8 cellular contexts compared by ENCODE assay signal in genomic region chr17:44919885-44920564, GRCh38. TPM values are rescaled to one million over a fixed set of nuclear protein-coding genes. Genes with fewer than 3 reads are reported as not detected.
DNase-seq lines count a peak whose midpoint lies in the region; ATAC-seq, FAIRE-seq and TF ChIP-seq lines count a peak whose summit lies in the region.

No MANE protein-coding gene starts in this region.

- no peak for TF ChIP-seq POLR2A in A549 (IDR thresholded peaks at IDR 0.05; ENCODE audit: low read length)

- TF ChIP-seq CTCF in A549 (IDR thresholded peaks at IDR 0.05) = peak; percentile 98
- TF ChIP-seq CTCF in GM13976 (IDR thresholded peaks at IDR 0.05; ENCODE audit: borderline replicate concordance, control extremely low read depth, extremely low read depth, insufficient read depth, missing control alignments) = peak; percentile 94

- POLR2A ChIA-PET in A549 (lab: Yijun Ruan, JAX) = interaction anchor here (1.0 to 2.2 kb wide), 3 partner anchors 99 to 103 kb away, joined by 3 to 12 read pairs (median 3); no protein-coding TSS in a partner anchor

- H3K4me3 Mint-ChIP-seq in activated CD8-positive, alpha-beta memory T cell treated with anti-CD3 and anti-CD28 coated beads, Interleukin-2, amount 10 ng/mL, durations not matched to agents 7 days and 5 days = no peak overlapping the region

- no peak for TF ChIP-seq EP300 in A549 (IDR thresholded peaks at IDR 0.05)

- DNase-seq in A549 (ENCODE audit: low read depth in 1 of 2, low spot score in 1 of 2) (peak; percentile 89 to 97), GM13976 (ENCODE audit: low spot score) (peak; percentile 92), NOMO-1 treated with dmso at 0.1 percent for 144 hours (lab: John Stamatoyannopoulos, UW; ENCODE audit: unreplicated experiment) (peak; percentile 25), epidermal melanocyte (ENCODE audit: insufficient read length, low spot score) (peak; percentile 95), middle frontal gyrus (ENCODE audit: extremely low spot score, low spot score) (peak; percentile 68)
- DNase-seq in activated CD8-positive, alpha-beta memory T cell treated with anti-CD3 and anti-CD28 coated beads, Interleukin-2, amount 10 ng/mL, durations not matched to agents 7 days and 5 days = peak; percentile 80
- peak; percentile 12 to 39 for DNase-seq in stimulated activated CD8-positive, alpha-beta memory T cell treated with anti-CD3 and anti-CD28 coated beads, Interleukin-7, amount 100 ng/mL, for 4 hours (ENCODE audit: low read depth in 2 of 2)

- H3K27me3 Mint-ChIP-seq in activated CD8-positive, alpha-beta memory T cell treated with anti-CD3 and anti-CD28 coated beads, Interleukin-2, amount 10 ng/mL, durations not matched to agents 7 days and 5 days = peaks cover 26% of the 10 kb centered on the region

- TF ChIP-seq RAD21 in A549 (conservative IDR thresholded peaks at IDR 0.05 in 1 of 2, IDR thresholded peaks at IDR 0.05 in 1 of 2) = peak; percentile 99

- no peaks in the 10 kb centered on the region for H3K9me3 Mint-ChIP-seq in activated CD8-positive, alpha-beta memory T cell treated with anti-CD3 and anti-CD28 coated beads, Interleukin-2, amount 10 ng/mL, durations not matched to agents 7 days and 5 days (ENCODE audit: low read depth)

- no peaks in the 10 kb centered on the region for H3K9me3 ChIP-seq in A549

- H3K27ac Mint-ChIP-seq in activated CD8-positive, alpha-beta memory T cell treated with anti-CD3 and anti-CD28 coated beads, Interleukin-2, amount 10 ng/mL, durations not matched to agents 7 days and 5 days = no peak overlapping the region

- peaks cover 3% of the 10 kb centered on the region for H3K36me3 Mint-ChIP-seq in activated CD8-positive, alpha-beta memory T cell treated with anti-CD3 and anti-CD28 coated beads, Interleukin-2, amount 10 ng/mL, durations not matched to agents 7 days and 5 days

- H3K4me1 Mint-ChIP-seq in activated CD8-positive, alpha-beta memory T cell treated with anti-CD3 and anti-CD28 coated beads, Interleukin-2, amount 10 ng/mL, durations not matched to agents 7 days and 5 days = peaks cover 4% of the 10 kb centered on the region

- H3K4me2 ChIP-seq in A549 = 0 out of 3 replicates have a peak overlapping the region, but pooled peaks have one; percentile 3

- in situ Hi-C loops in GM13976 (cut with MboI; ENCODE audit: low sequenced_read_pairs, unreplicated experiment) = loop anchor here (10.0 kb wide), 2 partner anchors 105 to 185 kb away; no protein-coding TSS in a partner anchor

- ATAC-seq in A549 = peak; percentile 85 to 90
- ATAC-seq in HG03439 (IDR thresholded peaks at IDR 0.05; ENCODE audit: unreplicated experiment) = peak; percentile 74
- ATAC-seq in activated CD8-positive, alpha-beta memory T cell treated with anti-CD3 and anti-CD28 coated beads, Interleukin-2, amount 10 ng/mL, durations not matched to agents 7 days and 5 days = peak; percentile 85

- H3K27ac ChIP-seq in A549 = peak overlapping the region; percentile 14 to 80; a peak in 4 of 6 replicates

- CTCF ChIA-PET in A549 (lab: Yijun Ruan, JAX) = interaction anchor here (0.6 to 38.3 kb wide), 40 partner anchors 8 to 287 kb away, joined by 3 to 1853 read pairs (median 6); partner anchors contain the start of genes ACBD4, C1QL1, DCAKD and EFTUD2
- CTCF ChIA-PET in activated CD8-positive, alpha-beta memory T cell treated with anti-CD3 and anti-CD28 coated beads, Interleukin-2, amount 10 ng/mL, durations not matched to agents 7 days and 5 days (lab: Charles Lee) = interaction anchor here (0.7 to 4.4 kb wide), 16 partner anchors 10 to 215 kb away, joined by 3 to 73 read pairs (median 4); partner anchors contain the start of genes ACBD4 and EFTUD2

- peaks cover 23% of the 10 kb centered on the region for H3K4me1 ChIP-seq in A549

- H3K4me3 ChIP-seq in A549 = no peak overlapping the region

- 13% methylated on average over 9 of the region's 9 CpGs for WGBS in A549 (ENCODE audit: missing lambda C conversion rate)

- peak; percentile 99 for FAIRE-seq in A549 (lab: Jason Lieb, UNC)

TF ChIP-seq in A549, 52 proteins besides CTCF, POLR2A, EP300 and RAD21:
- peak; percentile 99 for TF ChIP-seq SMC3 (IDR thresholded peaks at IDR 0.05)
- TF ChIP-seq USF2 (IDR thresholded peaks at IDR 0.05) = no peak
- TF ChIP-seq KDM1A (IDR thresholded peaks at IDR 0.05; ENCODE audit: low read depth) = peak; percentile 91
- TF ChIP-seq CHD4 (IDR thresholded peaks at IDR 0.05; ENCODE audit: borderline replicate concordance) = peak; percentile 87

RNA-seq across cellular contexts. Expression of gene GFAP, which starts 4.7 kb away (rescaled TPM):
- polyA plus RNA-seq in A549 (2011; rRNA removed) (1.8 and 2.1 TPM in 2 replicates), A549 (2017; fragmentation: RNase III; extraction: RNeasy Plus Mini Kit Qiagen cat#74134 plus additional on column Dnase treatment) (1.2 to 1.5 TPM (median 1.4 TPM) in 3 replicates)
- 2.6 and 2.8 TPM in 2 replicates for polyA plus RNA-seq in A549 (2012; cell fraction: cytosol; rRNA removed)
- 1.3 and 2.1 TPM in 2 replicates for polyA plus RNA-seq in A549 (2012; cell fraction: nucleus; rRNA removed)
- polyA minus RNA-seq in A549 (2011; rRNA and poly(A)+ RNA removed) = 0.83 and 1.6 TPM in 2 replicates
- total RNA-seq in activated CD8-positive, alpha-beta memory T cell treated with anti-CD3 and anti-CD28 coated beads, Interleukin-2, amount 10 ng/mL, durations not matched to agents 7 days and 5 days = not detected

RNA-seq across cellular contexts. Expression of gene EFTUD2, which starts 20.8 kb away (rescaled TPM):
- 254 and 353 TPM in 2 replicates for polyA plus RNA-seq in A549 (2011; rRNA removed)
- 147 and 178 TPM in 2 replicates for polyA plus RNA-seq in A549 (2012; cell fraction: cytosol; rRNA removed)
- polyA plus RNA-seq in A549 (2012; cell fraction: nucleus; rRNA removed) = 314 and 320 TPM in 2 replicates
- 216 to 251 TPM (median 224 TPM) in 3 replicates for polyA plus RNA-seq in A549 (2017; fragmentation: RNase III; extraction: RNeasy Plus Mini Kit Qiagen cat#74134 plus additional on column Dnase treatment)
- polyA minus RNA-seq in A549 (2011; rRNA and poly(A)+ RNA removed) = 336 and 388 TPM in 2 replicates
- total RNA-seq in activated CD8-positive, alpha-beta memory T cell treated with anti-CD3 and anti-CD28 coated beads, Interleukin-2, amount 10 ng/mL, durations not matched to agents 7 days and 5 days = 100 to 1,000 TPM; 134 to 178 TPM

RNA-seq across cellular contexts. Expression of gene KIF18B, which starts 27.5 kb away (rescaled TPM):
- 19.6 and 20.5 TPM in 2 replicates for polyA plus RNA-seq in A549 (2011; rRNA removed)
- polyA plus RNA-seq in A549 (2012; cell fraction: cytosol; rRNA removed) = 53.3 and 61.3 TPM in 2 replicates
- polyA plus RNA-seq in A549 (2012; cell fraction: nucleus; rRNA removed) = 229 and 244 TPM in 2 replicates
- polyA plus RNA-seq in A549 (2017; fragmentation: RNase III; extraction: RNeasy Plus Mini Kit Qiagen cat#74134 plus additional on column Dnase treatment) = 39.9 to 41.7 TPM (median 41.7 TPM) in 3 replicates
- polyA minus RNA-seq in A549 (2011; rRNA and poly(A)+ RNA removed) = 48.0 and 51.0 TPM in 2 replicates
- 100 to 1,000 TPM in 1 of 2 experiments, 10 to 100 TPM in 1; 86.7 to 117 TPM for total RNA-seq in activated CD8-positive, alpha-beta memory T cell treated with anti-CD3 and anti-CD28 coated beads, Interleukin-2, amount 10 ng/mL, durations not matched to agents 7 days and 5 days

RNA-seq across cellular contexts. Expression of gene C1QL1, which starts 48.1 kb away (rescaled TPM):
- polyA plus RNA-seq in A549 (2011; rRNA removed) = 1.9 and 2.6 TPM in 2 replicates
- 17.3 and 27.1 TPM in 2 replicates for polyA plus RNA-seq in A549 (2012; cell fraction: cytosol; rRNA removed)
- polyA plus RNA-seq in A549 (2012; cell fraction: nucleus; rRNA removed) = 11.6 and 18.6 TPM in 2 replicates
- 7.4 to 9.3 TPM (median 8.5 TPM) in 3 replicates for polyA plus RNA-seq in A549 (2017; fragmentation: RNase III; extraction: RNeasy Plus Mini Kit Qiagen cat#74134 plus additional on column Dnase treatment)
- polyA minus RNA-seq in A549 (2011; rRNA and poly(A)+ RNA removed) = 2.5 TPM in 2 replicates
- under 1 TPM; 0.33 to 0.38 TPM for total RNA-seq in activated CD8-positive, alpha-beta memory T cell treated with anti-CD3 and anti-CD28 coated beads, Interleukin-2, amount 10 ng/mL, durations not matched to agents 7 days and 5 days

Comparison
In these comparisons a context has a peak if more than half of its experiments do, and no peak if none do; other contexts are left out.
1. DNase-seq: peak in every context shown above with its lines; median percentile 95 in epidermal melanocyte; 93 in A549; 92 in GM13976; 80 in activated CD8-positive, alpha-beta memory T cell treated with anti-CD3 and anti-CD28 coated beads, Interleukin-2, amount 10 ng/mL, durations not matched to agents 7 days and 5 days; 68 in middle frontal gyrus; 26 in stimulated activated CD8-positive, alpha-beta memory T cell treated with anti-CD3 and anti-CD28 coated beads, Interleukin-7, amount 100 ng/mL, for 4 hours; 25 in NOMO-1 treated with dmso at 0.1 percent for 144 hours.